ENCODE assay signal across 8 cellular contexts in genomic region chr16:82368041-82368440, GRCh38.
A peak's percentile ranks its signal among the peaks of the same experiment; 100 is the strongest.
DNase-seq lines count a peak whose midpoint lies in the region; ATAC-seq and TF ChIP-seq lines count a peak whose summit lies in the region.

No MANE protein-coding gene starts in this region.

- ATAC-seq in HG03045 (IDR thresholded peaks at IDR 0.05; ENCODE audit: unreplicated experiment) (no peak), natural killer cell (no peak), HG02763 (IDR thresholded peaks at IDR 0.05; ENCODE audit: unreplicated experiment) (no peak)

- peaks cover 6 to 12% of the 10 kb centered on the region in 2 donors for H3K27me3 Mint-ChIP-seq in natural killer cell (ENCODE audit: low read depth in 2 of 2)

- no peaks in the 10 kb centered on the region for H3K9me3 Mint-ChIP-seq in natural killer cell

- DNase-seq in NCI-H526 treated with DMSO at 0.1 percent for 48 hours (lab: John Stamatoyannopoulos, UW) (peak; percentile 3), epithelial cell of proximal tubule (ENCODE audit: low read depth) (no peak), nucleus accumbens (lab: John Stamatoyannopoulos, UW) (peak in 46 of 56 donors; percentile 1 to 67 (median 25)), dedifferentiated amniotic fluid mesenchymal stem cell (ENCODE audit: extremely low spot score) (no peak), natural killer cell (no peak)

- H3K4me1 Mint-ChIP-seq in natural killer cell: no peaks in the 10 kb centered on the region

- H3K36me3 Mint-ChIP-seq in natural killer cell: no peaks in the 10 kb centered on the region

- H3K4me3 Mint-ChIP-seq in natural killer cell: no peak overlapping the region

- intact Hi-C loops in natural killer cell (cut with micrococcal nuclease): loop anchor here (10.0 kb wide), 1 partner anchor 847 kb away; no protein-coding TSS in a partner anchor

- H3K4me3 ChIP-seq in GM12875 (ENCODE audit: low read depth, low read length) (no peak overlapping the region), epithelial cell of proximal tubule (ENCODE audit: low read depth, low read length) (no peak overlapping the region)

- TF ChIP-seq CTCF in GM12875 (IDR thresholded peaks at IDR 0.05; ENCODE audit: borderline replicate concordance, insufficient read depth, low read depth, low read length) (peak; percentile 41; the same call in 1 of the 2 replicates), epithelial cell of proximal tubule (conservative IDR thresholded peaks at IDR 0.05; ENCODE audit: low read depth, low read length) (peak; percentile 38), natural killer cell (IDR thresholded peaks at IDR 0.05) (no peak)

- no peak overlapping the region for H3K27ac Mint-ChIP-seq in natural killer cell

Comparison
In these comparisons a context has a peak if more than half of its experiments do, and no peak if none do; other contexts are left out.
1. DNase-seq: peak in NCI-H526 treated with DMSO at 0.1 percent for 48 hours (single experiment) and nucleus accumbens (46 of 56); none in epithelial cell of proximal tubule (single experiment), dedifferentiated amniotic fluid mesenchymal stem cell (single experiment) and natural killer cell (single experiment).